In genomic region chr7:40330408-40330807, GRCh38 we compare ENCODE assay signal across 16 cellular contexts.
A peak's percentile ranks its signal among the peaks of the same experiment; 100 is the strongest.
DNase-seq lines count a peak whose midpoint lies in the region; TF ChIP-seq lines count a peak whose summit lies in the region.
"Had no signal": no experiment of that assay in that cellular context is flagged by ENCODE, and none has a peak within 500 bp of the region (broad histone marks: within the 10 kb centered on the region; RNA-seq: fewer than 3 reads in every experiment).

No MANE protein-coding gene starts in this region.

- TF ChIP-seq CTCF in coronary artery (IDR thresholded peaks at IDR 0.05) (no peak), neural cell (IDR thresholded peaks at IDR 0.05; ENCODE audit: poor library complexity, severe bottlenecking) (no peak), uterus (IDR thresholded peaks at IDR 0.05) (no peak)

- TF ChIP-seq RAD21 in neural cell (conservative IDR thresholded peaks at IDR 0.05), result no peak

- intact Hi-C loops in uterus (cut with DNase I; ENCODE audit: low total_unique reads), result no loop called here

- H3K27me3 ChIP-seq in neural cell (ENCODE audit: insufficient read depth, low read depth, low read length) (no peaks in the 10 kb centered on the region), uterus (no peaks in the 10 kb centered on the region)
- H3K27me3 ChIP-seq in effector memory CD4-positive, alpha-beta T cell (replicated peaks; ENCODE audit: control insufficient read depth, insufficient read depth, low read length, poor library complexity, severe bottlenecking), result no peaks in the 10 kb centered on the region

- no peaks in the 10 kb centered on the region for H4K20me1 ChIP-seq in neural cell (ENCODE audit: insufficient read depth)

- no peaks in the 10 kb centered on the region for H3K4me1 ChIP-seq in effector memory CD4-positive, alpha-beta T cell (ENCODE audit: control insufficient read depth, insufficient read depth, low read length, poor library complexity, severe bottlenecking)
- H3K4me1 ChIP-seq in uterus, result no peaks in the 10 kb centered on the region

- H3K4me3 ChIP-seq in coronary artery (no peak overlapping the region), neural cell (ENCODE audit: low read length) (no peak overlapping the region), uterus (no peak overlapping the region)
- H3K4me3 ChIP-seq in effector memory CD4-positive, alpha-beta T cell (ENCODE audit: insufficient read depth, low read depth, low read length, poor library complexity, severe bottlenecking), result no peak overlapping the region

- no peak overlapping the region for H3K4me2 ChIP-seq in neural cell (ENCODE audit: low read length)

- no peaks in the 10 kb centered on the region for H3K9me2 ChIP-seq in neural cell (ENCODE audit: insufficient read depth, low read length)

- H3K36me3 ChIP-seq in neural cell (ENCODE audit: insufficient read depth, low read length) (no peaks in the 10 kb centered on the region), uterus (no peaks in the 10 kb centered on the region)
- no peaks in the 10 kb centered on the region for H3K36me3 ChIP-seq in effector memory CD4-positive, alpha-beta T cell (ENCODE audit: control insufficient read depth, insufficient read depth, low read length)

- DNase-seq in NCI-H2029 treated with DMSO at 0.1 percent for 48 hours (lab: John Stamatoyannopoulos, UW), result peak; percentile 28
- no peak for DNase-seq in NCI-H2029 (lab: John Stamatoyannopoulos, UW)
- DNase-seq in coronary artery (ENCODE audit: low spot score), result no peak
- no peak for DNase-seq in effector memory CD4-positive, alpha-beta T cell
- DNase-seq in NCI-H187 treated with DMSO at 0.1 percent for 48 hours (lab: John Stamatoyannopoulos, UW), result no peak
- no peak for DNase-seq in NCI-H226
- DNase-seq in uterus, result no peak
- DNase-seq: AML-193; DND-41; H9; KG1; NCI-H2171 treated with DMSO at 0.1 percent for 48 hours; NK-92 treated with Interleukin-12 subunit alpha and Interleukin-12 subunit beta, amount 100 ng/mL, for 24 hours had no signal

- H2AFZ ChIP-seq in neural cell (ENCODE audit: low read depth, low read length), result no peak overlapping the region

- no peak overlapping the region for H3K9ac ChIP-seq in neural cell (ENCODE audit: low read length)

- H3K27ac ChIP-seq in coronary artery (peak overlapping the region; percentile 40 to 78), neural cell (ENCODE audit: low read length) (peak overlapping the region; percentile 43), uterus (no peak overlapping the region)
- no peak overlapping the region for H3K27ac ChIP-seq in effector memory CD4-positive, alpha-beta T cell (ENCODE audit: insufficient read depth, low read length, poor library complexity, severe bottlenecking)
- H3K27ac ChIP-seq: 22Rv1, C4-2B had no signal

- TF ChIP-seq POLR2A in uterus (IDR thresholded peaks at IDR 0.05), result no peak

- H3K79me2 ChIP-seq in neural cell (replicated peaks; ENCODE audit: insufficient read depth, low read length), result no peaks in the 10 kb centered on the region

- no peaks in the 10 kb centered on the region for H3F3A ChIP-seq in neural cell (ENCODE audit: insufficient read depth, low read length, poor library complexity, severe bottlenecking)

- no peaks in the 10 kb centered on the region for H3K9me3 ChIP-seq in neural cell (ENCODE audit: low read length)
- no peaks in the 10 kb centered on the region for H3K9me3 ChIP-seq in effector memory CD4-positive, alpha-beta T cell (ENCODE audit: control insufficient read depth, low read length)
- no peaks in the 10 kb centered on the region for H3K9me3 ChIP-seq in uterus

- TF ChIP-seq EP300 in neural cell (conservative IDR thresholded peaks at IDR 0.05; ENCODE audit: poor library complexity, severe bottlenecking), result no peak

TF ChIP-seq in neural cell, 6 proteins besides CTCF, POLR2A, EP300 and RAD21:
- TF ChIP-seq SMC3 (conservative IDR thresholded peaks at IDR 0.05; ENCODE audit: poor library complexity) (no peak), TAF1 (IDR thresholded peaks at IDR 0.05; ENCODE audit: low read depth) (no peak), REST (IDR thresholded peaks at IDR 0.05; ENCODE audit: borderline replicate concordance) (no peak), POLR2AphosphoS5 (IDR thresholded peaks at IDR 0.05) (no peak), MXI1 (conservative IDR thresholded peaks at IDR 0.05; ENCODE audit: poor library complexity, severe bottlenecking) (no peak), EZH2 (IDR thresholded peaks at IDR 0.05; ENCODE audit: borderline replicate concordance, insufficient read depth, low read length, poor library complexity, severe bottlenecking) (no peak)

Comparison
In these comparisons a context has a peak if more than half of its experiments do, and no peak if none do; other contexts are left out.
1. H3K27ac ChIP-seq: peak in coronary artery (2 of 2) and neural cell (single experiment); none in effector memory CD4-positive, alpha-beta T cell (single experiment) and uterus (0 of 2).